In the genomic region with DNA sequence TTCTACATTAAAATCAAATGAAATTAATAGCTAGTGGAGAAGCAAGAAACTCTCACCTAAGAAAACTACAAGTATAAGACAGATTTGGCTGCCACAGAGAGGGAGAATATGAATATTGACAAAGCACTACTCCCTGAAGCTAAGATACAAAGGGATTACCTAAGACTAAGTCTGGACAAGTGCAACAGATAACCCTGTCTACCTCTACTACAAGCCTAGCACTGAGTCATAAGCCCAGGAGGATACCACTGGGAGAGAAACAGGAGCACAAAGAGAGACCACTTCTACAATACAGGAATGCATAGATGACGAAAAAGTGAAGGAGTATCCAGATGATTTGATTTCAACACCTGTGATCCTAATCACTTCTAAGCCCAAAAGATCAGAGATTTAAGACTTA, we compare ENCODE assay signal across 31 cellular contexts.
"Had no signal": no experiment of that assay in that cellular context is flagged by ENCODE, and none has a peak within 500 bp of the region (broad histone marks: within the 10 kb centered on the region; RNA-seq: fewer than 3 reads in every experiment).

No MANE protein-coding gene starts in this region.

- H3K27me3 ChIP-seq: neural progenitor cell, neutrophil, stomach, tibial artery, upper lobe of left lung, vagina had no signal

- DNase-seq: hypothalamus; immature natural killer cell; kidney; left colon; left ventricle myocardium inferior; mesendoderm; naive B cell; natural killer cell; nephron progenitor cell; occipital lobe; posterior cingulate gyrus; retina; right cardiac atrium; stimulated activated CD4-positive, alpha-beta T cell treated with anti-CD3 and anti-CD28 coated beads, Interleukin-12 subunit alpha, Interleukin-12 subunit beta, amount 100 ng/mL, for 4 hours; stimulated activated CD4-positive, alpha-beta T cell treated with anti-CD3 and anti-CD28 coated beads, Interleukin-15, amount 100 ng/mL, for 24 hours; stimulated activated CD4-positive, alpha-beta T cell treated with anti-CD3 and anti-CD28 coated beads, Interleukin-2, amount 100 ng/mL, for 24 hours; stimulated activated CD4-positive, alpha-beta T cell treated with anti-CD3 and anti-CD28 coated beads, Interleukin-4, amount 100 ng/mL, for 1 hour; stimulated activated naive B cell treated with anti-CD40 and anti-IgM and Interleukin-4, amounts not matched to agents 10 μg/mL and 1 μg/mL and 100 μg/mL, for 72 hours; stimulated activated naive CD8-positive, alpha-beta T cell treated with anti-CD3 and anti-CD28 coated beads, Interleukin-15, Interleukin-2, amounts not matched to agents 100 U/mL and 50 U/mL, for 24 hours; stomach; tibial artery; upper lobe of left lung had no signal

- ATAC-seq: left colon; natural killer cell; right cardiac atrium; sciatic nerve; stimulated activated naive B cell treated with anti-CD40 and anti-IgM and Interleukin-4, amounts not matched to agents 10 μg/mL and 1 μg/mL and 100 μg/mL, for 72 hours; stimulated activated naive CD8-positive, alpha-beta T cell treated with anti-CD3 and anti-CD28 coated beads, Interleukin-15, Interleukin-2, amounts not matched to agents 100 U/mL and 50 U/mL, for 24 hours had no signal

- H3K4me1 Mint-ChIP-seq: immature natural killer cell; mesothelial cell of epicardium; naive B cell; natural killer cell; nephron progenitor cell; stimulated activated naive B cell treated with anti-CD40 and anti-IgM and Interleukin-4, amounts not matched to agents 10 μg/mL and 1 μg/mL and 100 μg/mL, for 72 hours had no signal

- H3K4me3 ChIP-seq: left ventricle myocardium inferior, lung, neural progenitor cell, prostate gland, skin epidermis, stomach, thoracic aorta, tibial artery, upper lobe of left lung, vagina had no signal

- H3K4me3 Mint-ChIP-seq: immature natural killer cell; mesothelial cell of epicardium; naive B cell; natural killer cell; nephron progenitor cell; neural progenitor cell; stimulated activated naive B cell treated with anti-CD40 and anti-IgM and Interleukin-4, amounts not matched to agents 10 μg/mL and 1 μg/mL and 100 μg/mL, for 72 hours had no signal

- H2AFZ ChIP-seq: neural progenitor cell had no signal

- H3K9ac ChIP-seq: neural progenitor cell had no signal

- H3K36me3 Mint-ChIP-seq: mesothelial cell of epicardium, neural progenitor cell had no signal

- H3K9me3 ChIP-seq: prostate gland, thoracic aorta, vagina had no signal

- H3K4me1 ChIP-seq: left ventricle myocardium inferior, prostate gland, stomach, tibial artery, vagina had no signal

- H3K36me3 ChIP-seq: left ventricle myocardium inferior, neural progenitor cell, neutrophil, prostate gland, stomach, thoracic aorta, tibial artery, upper lobe of left lung, vagina had no signal

- H3K4me2 ChIP-seq: neural progenitor cell had no signal

- H3K27ac ChIP-seq: left ventricle myocardium inferior, neural progenitor cell, neutrophil, prostate gland, skin epidermis, stomach, thoracic aorta, tibial artery, vagina had no signal

- H3K27ac Mint-ChIP-seq: immature natural killer cell; mesothelial cell of epicardium; naive B cell; natural killer cell; nephron progenitor cell; neural progenitor cell; stimulated activated naive B cell treated with anti-CD40 and anti-IgM and Interleukin-4, amounts not matched to agents 10 μg/mL and 1 μg/mL and 100 μg/mL, for 72 hours had no signal
